In the genomic region with DNA sequence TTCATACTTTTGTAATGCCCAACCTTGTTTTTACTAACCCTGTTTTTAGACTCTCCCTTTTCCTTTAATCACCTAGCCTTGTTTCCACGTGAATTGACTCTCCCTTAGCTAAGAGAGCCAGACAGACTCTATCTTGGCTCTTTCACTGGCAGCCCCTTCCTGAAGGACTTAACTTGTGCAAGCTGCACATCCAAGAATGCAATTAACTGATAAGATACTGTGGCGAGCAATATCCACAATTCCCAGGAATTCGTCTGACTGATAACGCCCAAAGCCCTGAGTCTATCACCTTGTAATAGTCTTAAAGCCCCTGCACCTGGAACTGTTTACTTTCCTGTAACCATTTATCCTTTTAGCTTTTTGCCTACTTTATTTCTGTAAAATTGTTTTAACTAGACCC, we compare ENCODE assay signal across 7 cellular contexts. TPM values are rescaled to one million over a fixed set of nuclear protein-coding genes. Genes with fewer than 3 reads are reported as not detected.
DNase-seq lines count a peak whose midpoint lies in the region; ATAC-seq, FAIRE-seq and TF ChIP-seq lines count a peak whose summit lies in the region.
"Not testable (repeated sequence)": the region's sequence is repeated elsewhere in the genome, so short reads cannot be mapped to it uniquely, and the experiment has no call there.
"Had no signal": no experiment of that assay in that cellular context is flagged by ENCODE, and none has a peak within 500 bp of the region (broad histone marks: within the 10 kb centered on the region; RNA-seq: fewer than 3 reads in every experiment).

No MANE protein-coding gene starts in this region.

- TF ChIP-seq RAD21 in K562 (CRISPR knock-in tag; conservative IDR thresholded peaks at IDR 0.05 in 1 of 2, IDR thresholded peaks at IDR 0.05 in 1 of 2) = not testable (repeated sequence)

- H3K36me3 Mint-ChIP-seq in Caco-2 (ENCODE audit: insufficient read depth, unreplicated experiment) = not testable (repeated sequence)

- H3K4me1 ChIP-seq in Caco-2 (peaks cover 22% of the 10 kb centered on the region), K562 (replicated peaks in 1 of 2; ENCODE audit: control insufficient read depth in 2 of 2, insufficient read depth in 2 of 2, low read length in 2 of 2) (peaks cover 0 to 12% of the 10 kb centered on the region in 2 experiments; a peak in 3 of 5 replicates), cardiac muscle cell (ENCODE audit: low read depth) (peaks cover 20% of the 10 kb centered on the region), mesodermal cell (ENCODE audit: control insufficient read depth, insufficient read depth, low read length, poor library complexity, severe bottlenecking) (peaks cover 22% of the 10 kb centered on the region)
- H3K4me1 ChIP-seq in osteoblast (ENCODE audit: insufficient read depth, low read length) = not testable (repeated sequence)

- H3K4me1 Mint-ChIP-seq in Caco-2 (ENCODE audit: low read depth, unreplicated experiment) = peaks cover 33% of the 10 kb centered on the region

- in situ Hi-C loops in K562 (cut with MboI) = not testable (repeated sequence)

- not testable (repeated sequence) for BruUV-seq in Caco-2 (replicated peaks; lab: Mats Ljungman, UMichigan); K562 (replicated peaks; lab: Mats Ljungman, UMichigan)

- H3K27me3 Mint-ChIP-seq in Caco-2 (ENCODE audit: insufficient read depth, unreplicated experiment) = not testable (repeated sequence)

- H3K27me3 ChIP-seq in Caco-2 (replicated peaks; ENCODE audit: control insufficient read depth, insufficient read depth, low read length); K562 (ENCODE audit: control insufficient read depth in 2 of 2, insufficient read depth in 2 of 2, low read length in 2 of 2); cardiac muscle cell; osteoblast (ENCODE audit: insufficient read depth, low read length): not testable (repeated sequence)

- TF ChIP-seq POLR2A in K562 (conservative IDR thresholded peaks at IDR 0.05) = not testable (repeated sequence)

- peak overlapping the region; percentile 24; the same call in 1 of the 2 replicates for H3K4me2 ChIP-seq in K562 (ENCODE audit: insufficient read depth, low read length)
- H3K4me2 ChIP-seq in osteoblast (ENCODE audit: insufficient read depth, low read length) = peak overlapping the region; percentile 50

- not testable (repeated sequence) for H3K27ac ChIP-seq in K562 (ENCODE audit: extremely low read depth, low read depth, low read length); osteoblast (ENCODE audit: low read depth, low read length)
- H3K27ac ChIP-seq in cardiac muscle cell = peak overlapping the region; percentile 78
- H3K27ac ChIP-seq in mesodermal cell (ENCODE audit: low read depth, low read length, severe bottlenecking) = peak overlapping the region; percentile 60

- H3K9me1 ChIP-seq in K562 (ENCODE audit: control insufficient read depth, insufficient read depth, low read length) = not testable (repeated sequence)

- peak overlapping the region; percentile 46 for H3K4me3 Mint-ChIP-seq in Caco-2 (ENCODE audit: unreplicated experiment)

- intact Hi-C loops in Caco-2 (cut with micrococcal nuclease; ENCODE audit: unreplicated experiment); K562 (cut with micrococcal nuclease): not testable (repeated sequence)

- not testable (repeated sequence) for TF ChIP-seq CTCF in Caco-2 (IDR thresholded peaks at IDR 0.05; ENCODE audit: insufficient read depth in 1 of 2, low read depth in 1 of 2, low read length in 1 of 2, severe bottlenecking in 1 of 2, unreplicated experiment in 1 of 2); K562 (IDR thresholded peaks at IDR 0.05 in 2 of 3, conservative IDR thresholded peaks at IDR 0.05 in 1 of 3; ENCODE audit: insufficient read depth in 2 of 3, low read depth in 1 of 3, low read length in 3 of 3); cardiac muscle cell (IDR thresholded peaks at IDR 0.05; ENCODE audit: low read depth, low read length); osteoblast (IDR thresholded peaks at IDR 0.05; ENCODE audit: extremely low read depth, low read depth, low read length)

- CTCF ChIA-PET in Caco-2 (lab: Charles Lee) = interaction anchor here (2.4 kb wide), 1 partner anchor 63 kb away, joined by 12 read pairs; no protein-coding TSS in a partner anchor
- CTCF ChIA-PET in K562 (lab: Yijun Ruan, JAX; ENCODE audit: low intra/inter-chr PET ratio) = not testable (repeated sequence)

- not testable (repeated sequence) for H4K20me1 ChIP-seq in K562 (replicated peaks; ENCODE audit: control insufficient read depth, insufficient read depth, low read length); osteoblast (ENCODE audit: insufficient read depth, low read length)

- not testable (repeated sequence) for TF ChIP-seq EP300 in K562 (IDR thresholded peaks at IDR 0.05; ENCODE audit: low read length)

- H3K9ac ChIP-seq in K562 (ENCODE audit: insufficient read depth in 1 of 2, low read depth in 2 of 2, low read length in 2 of 2) = not testable (repeated sequence)

- H3K9me3 ChIP-seq in Caco-2; K562 (replicated peaks; ENCODE audit: control insufficient read depth, insufficient read depth, low read depth, low read length); cardiac muscle cell (ENCODE audit: low read depth); mesodermal cell (ENCODE audit: control insufficient read depth, low read length); osteoblast (ENCODE audit: low read depth, low read length): not testable (repeated sequence)

- ATAC-seq in K562 = not testable (repeated sequence)

- POLR2A ChIA-PET in Caco-2 (lab: Charles Lee); K562 (lab: Yijun Ruan, JAX): not testable (repeated sequence)

- H2AFZ ChIP-seq in K562 (ENCODE audit: low read depth, low read length); osteoblast (ENCODE audit: low read length): not testable (repeated sequence)

- WGBS in K562 (ENCODE audit: insufficient coverage, low coverage, missing lambda C conversion rate) = 0% methylated on average over 4 of the region's 4 CpGs
- WGBS in mesodermal cell (ENCODE audit: insufficient coverage in 2 of 2), 2 experiments = 56 to 75% methylated on average over 4 of the region's 4 CpGs

- H3K4me3 ChIP-seq in Caco-2 (ENCODE audit: low read depth, low read length); K562; cardiac muscle cell; mesodermal cell (ENCODE audit: extremely low read depth, insufficient read depth, low read length, poor library complexity, severe bottlenecking); osteoblast (ENCODE audit: insufficient read depth, low read length): not testable (repeated sequence)

- FAIRE-seq in K562 (lab: Jason Lieb, UNC) = not testable (repeated sequence)

- H3K36me3 ChIP-seq in Caco-2 (ENCODE audit: control insufficient read depth, insufficient read depth, low read length); K562 (ENCODE audit: control insufficient read depth, insufficient read depth, low read length); cardiac muscle cell; mesodermal cell (ENCODE audit: control insufficient read depth, insufficient read depth, low read length); osteoblast (ENCODE audit: insufficient read depth, low read length): not testable (repeated sequence)

- not testable (repeated sequence) for H3K79me2 ChIP-seq in K562 (ENCODE audit: control insufficient read depth, insufficient read depth, low read length); osteoblast (ENCODE audit: insufficient read depth, low read length)

- H3K9me3 Mint-ChIP-seq in Caco-2 (ENCODE audit: unreplicated experiment) = peaks cover 12% of the 10 kb centered on the region

- DNase-seq in Caco-2 = peak; percentile 70 to 84
- peak; percentile 56 for DNase-seq in OCI-M1 (lab: John Stamatoyannopoulos, UW)
- peak in 1 of 4 experiments; percentile 32 for DNase-seq in K562 (ENCODE audit: extremely low read depth in 1 of 4, low spot score in 3 of 4)
- DNase-seq in cardiac muscle cell (ENCODE audit: low read depth in 1 of 2, low spot score in 1 of 2) = peak in 1 of 2 donors; percentile 15
- not testable (repeated sequence) for DNase-seq in osteoblast (ENCODE audit: insufficient read length, low spot score, missing footprints)

- H3K27ac Mint-ChIP-seq in Caco-2 (ENCODE audit: unreplicated experiment) = peak overlapping the region; percentile 22

TF ChIP-seq in K562, 482 proteins besides CTCF, POLR2A, EP300 and RAD21 (continues in another document):
- TF ChIP-seq CXXC5 (CRISPR knock-in tag; IDR thresholded peaks at IDR 0.05) (peak; percentile 40; the same call in 1 of the 2 replicates), TEAD1 (CRISPR knock-in tag; IDR thresholded peaks at IDR 0.05) (peak in 1 of 2 experiments; percentile 82; a peak in 2 of 4 replicates), TAL1 (IDR thresholded peaks at IDR 0.05) (peak; percentile 45), CBFA2T3 (IDR thresholded peaks at IDR 0.05) (peak; percentile 59), TCF3 (CRISPR knock-in tag; IDR thresholded peaks at IDR 0.05) (peak; percentile 67)

RNA-seq across cellular contexts. Expression of a gene that starts 48.8 kb away (rescaled TPM):
- total RNA-seq in Caco-2 (2022) (1.1 and 1.3 TPM in 2 replicates), K562 (2014; rRNA removed) (0.33 and 0.82 TPM in 2 replicates), K562 (2014; rRNA removed; fragmentation: Illumina TruSeq; extraction: Trizol) (0.36 and 0.54 TPM in 2 replicates), K562 (2015; rRNA removed; fragmentation: Illumina TruSeq; extraction: Trizol) (0.34 and 1.0 TPM in 2 replicates), K562 (2021) (0.16 and 0.63 TPM in 2 replicates), cardiac muscle cell (2.2 and 3.2 TPM in 2 replicates), osteoblast (0.36 and 0.88 TPM in 2 replicates)
- 1.2 and 3.3 TPM in 2 replicates for total RNA-seq in K562 (2011; cell fraction: chromatin; rRNA removed; ENCODE audit: low replicate concordance)
- total RNA-seq in K562 (2011; cell fraction: nucleolus; rRNA removed) = 0.67 and 1.6 TPM in 2 replicates
- total RNA-seq in K562 (2011; cell fraction: nucleoplasm; rRNA removed) = 0.59 and 2.4 TPM in 2 replicates
- polyA plus RNA-seq in K562 (2011; rRNA removed) (0.30 and 0.46 TPM in 2 replicates), K562 (2014; fragmentation: Illumina TruSeq; extraction: Trizol) (0.28 and 0.48 TPM in 2 replicates), K562 (2014; fragmentation: Nextera tagmentation; extraction: Ambion mirVana) (under 1 TPM; 0.24 to 0.41 TPM), K562 (2014; rRNA removed) (0.23 and 0.90 TPM in 2 replicates), cardiac muscle cell (1.1 and 2.6 TPM in 2 replicates)
- 0.07 and 0.16 TPM in 2 replicates for polyA plus RNA-seq in K562 (2011; cell fraction: cytosol; rRNA removed)
- polyA plus RNA-seq in K562 (2011; cell fraction: nucleus; rRNA removed) = 1.7 and 1.8 TPM in 2 replicates
- 0.15 and 0.34 TPM in 2 replicates for polyA plus RNA-seq in K562 (2012)
- polyA minus RNA-seq in K562 (2011; rRNA and poly(A)+ RNA removed) = 0.95 and 1.4 TPM in 2 replicates
- polyA minus RNA-seq in K562 (2011; cell fraction: cytosol; rRNA and poly(A)+ RNA removed) = not detected in 2 replicates
- 0.67 and 2.0 TPM in 2 replicates for polyA minus RNA-seq in K562 (2011; cell fraction: nucleus; rRNA and poly(A)+ RNA removed)
- 2.9 TPM for polyA plus RNA-seq in mesodermal cell (2013, experiment 1 of 2)
- polyA plus RNA-seq in mesodermal cell (2013, experiment 2 of 2) = 1.6 TPM
- total RNA-seq: A172 had no signal
